Comparison of ENCODE assay signal across 36 cellular contexts in the genomic region with DNA sequence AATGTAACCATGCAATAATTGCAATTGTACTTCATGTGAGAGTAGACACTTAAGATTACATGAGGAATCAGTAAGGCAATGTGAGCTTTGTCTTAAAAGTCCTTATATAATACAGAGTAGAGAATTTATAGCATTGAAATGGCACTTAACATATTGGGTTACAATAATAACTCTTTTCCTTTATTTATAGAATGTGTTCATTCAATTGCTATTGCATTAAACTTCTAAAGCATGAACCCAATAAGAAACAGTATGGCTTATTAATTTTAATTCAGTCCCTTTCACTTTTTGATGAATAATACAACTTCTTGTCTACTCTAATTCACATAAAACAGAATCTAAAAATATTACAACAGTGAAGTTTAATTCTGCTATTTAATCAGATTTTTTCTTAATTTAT.
"Had no signal": no experiment of that assay in that cellular context is flagged by ENCODE, and none has a peak within 500 bp of the region (broad histone marks: within the 10 kb centered on the region; RNA-seq: fewer than 3 reads in every experiment).

No MANE protein-coding gene starts in this region.

- DNase-seq: Karpas-422, Kasumi-1, KG1, MG63, MV-4-11, NCI-H1048, NCI-H1092, NCI-H1092 treated with DMSO at 0.1 percent for 48 hours, NCI-H1105, NCI-H1105 treated with DMSO at 0.1 percent for 48 hours, NCI-H1417, NCI-H1417 treated with DMSO at 0.1 percent for 48 hours, NCI-H1436, NCI-H1436 treated with DMSO at 0.1 percent for 48 hours, NCI-H146, NCI-H1694, NCI-H1694 treated with DMSO at 0.1 percent for 48 hours, NCI-H187, NCI-H187 treated with DMSO at 0.1 percent for 48 hours, NCI-H1930, NCI-H2029, NCI-H2029 treated with DMSO at 0.1 percent for 48 hours, NCI-H2081, NCI-H2081 treated with DMSO at 0.1 percent for 48 hours, NCI-H2107, NCI-H2171, NCI-H2171 treated with DMSO at 0.1 percent for 48 hours, NCI-H2227 treated with DMSO at 0.1 percent for 48 hours, NCI-H226, NCI-H345, NCI-H446, NCI-H446 treated with DMSO at 0.1 percent for 48 hours, NCI-H510A, NCI-H510A treated with DMSO at 0.1 percent for 48 hours, NCI-H524 had no signal

- H3K9ac ChIP-seq: KMS-11 had no signal

- H3K27ac ChIP-seq: KMS-11 had no signal

- H3K4me2 ChIP-seq: KMS-11 had no signal

- H3K36me3 ChIP-seq: MG63 had no signal

- H3K4me3 ChIP-seq: MG63 had no signal

- H3K9me3 ChIP-seq: MG63 had no signal

- H3K27me3 ChIP-seq: MG63 had no signal
